In the genomic region with DNA sequence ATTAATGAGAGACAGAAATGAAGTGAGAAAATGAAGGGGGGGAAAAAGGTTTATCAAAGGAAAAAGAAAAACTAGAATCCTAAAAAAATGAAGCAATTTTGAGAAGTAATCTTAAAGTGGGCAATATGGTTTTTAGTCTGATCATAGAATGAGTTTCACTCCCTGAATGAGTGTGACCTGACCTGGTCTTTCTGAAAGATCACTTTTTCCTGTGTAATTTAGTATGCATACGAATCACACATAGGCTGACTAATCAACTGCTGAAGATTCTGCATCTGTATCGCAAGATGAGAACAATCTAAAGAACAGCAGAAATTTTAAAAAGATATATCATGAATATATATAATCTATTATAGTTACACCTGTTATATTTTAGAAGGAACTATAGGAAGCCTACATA, we compare ENCODE assay signal across 13 cellular contexts. TPM values are rescaled to one million over a fixed set of nuclear protein-coding genes. Genes with fewer than 3 reads are reported as not detected.
DNase-seq lines count a peak whose midpoint lies in the region; ATAC-seq and TF ChIP-seq lines count a peak whose summit lies in the region.
"Had no signal": no experiment of that assay in that cellular context is flagged by ENCODE, and none has a peak within 500 bp of the region (broad histone marks: within the 10 kb centered on the region; RNA-seq: fewer than 3 reads in every experiment).

No MANE protein-coding gene starts in this region.

- H3K9me2 ChIP-seq in GM23248 (ENCODE audit: insufficient read depth) = no peaks in the 10 kb centered on the region

- H3K27me3 ChIP-seq in GM23248 (replicated peaks; ENCODE audit: insufficient read depth) (no peaks in the 10 kb centered on the region), left ventricle myocardium inferior (ENCODE audit: low read depth) (no peaks in the 10 kb centered on the region)
- H3K27me3 ChIP-seq: adrenal gland had no signal

- H3K9me3 Mint-ChIP-seq in natural killer cell = no peaks in the 10 kb centered on the region

- H3K4me1 ChIP-seq in GM23248 (ENCODE audit: insufficient read depth) (peaks cover 3% of the 10 kb centered on the region), left ventricle myocardium inferior (peaks cover 32% of the 10 kb centered on the region)
- H3K4me1 ChIP-seq: adrenal gland had no signal

- no peaks in the 10 kb centered on the region for H3F3A ChIP-seq in GM23248 (ENCODE audit: insufficient read depth)

- H4K20me1 ChIP-seq in GM23248 (ENCODE audit: insufficient read depth) = no peaks in the 10 kb centered on the region

- TF ChIP-seq CTCF in natural killer cell (IDR thresholded peaks at IDR 0.05) (no peak), left ventricle myocardium inferior (IDR thresholded peaks at IDR 0.05; ENCODE audit: borderline replicate concordance) (no peak)

- no peaks in the 10 kb centered on the region for H3K36me3 Mint-ChIP-seq in natural killer cell

- peaks cover 68% of the 10 kb centered on the region for H3K79me2 ChIP-seq in GM23248 (ENCODE audit: insufficient read depth)

- H3K4me3 ChIP-seq in GM23248 (no peak overlapping the region), left ventricle myocardium inferior (no peak overlapping the region)
- H3K4me3 ChIP-seq: adrenal gland, thoracic aorta had no signal

- in situ Hi-C loops in GM23248 (cut with MboI) = no loop called here

- H3K27me3 Mint-ChIP-seq in natural killer cell (ENCODE audit: low read depth in 2 of 2) = no peaks in the 10 kb centered on the region

- H3K27ac ChIP-seq in GM23248 = no peak overlapping the region; the same call in 1 of the 2 replicates
- no peak overlapping the region for H3K27ac ChIP-seq in left ventricle myocardium inferior (replicated peaks)
- H3K27ac ChIP-seq: adrenal gland, thoracic aorta, VCaP had no signal

- H3K36me3 ChIP-seq in GM23248 (ENCODE audit: low read depth) (no peaks in the 10 kb centered on the region), left ventricle myocardium inferior (no peaks in the 10 kb centered on the region)
- H3K36me3 ChIP-seq: adrenal gland, thoracic aorta had no signal

- H3K9me3 ChIP-seq in GM23248 (ENCODE audit: low read depth) (no peaks in the 10 kb centered on the region), left ventricle myocardium inferior (replicated peaks) (peaks cover 5% of the 10 kb centered on the region)
- H3K9me3 ChIP-seq: adrenal gland, thoracic aorta had no signal

- WGBS in GM23248 (ENCODE audit: low coverage in 1 of 2, low lambda C conversion rate in 2 of 2, missing lambda C conversion rate in 2 of 2), 2 experiments = 74 to 75% methylated on average over 2 of the region's 2 CpGs

- no peak overlapping the region for H3K4me3 Mint-ChIP-seq in natural killer cell

- H3K4me1 Mint-ChIP-seq in natural killer cell = peaks cover 76 to 81% of the 10 kb centered on the region in 2 donors

- peak; percentile 68 for ATAC-seq in GM19043 (IDR thresholded peaks at IDR 0.05; ENCODE audit: low read depth, unreplicated experiment)
- peak; percentile 44 for ATAC-seq in HG03457 (IDR thresholded peaks at IDR 0.05; ENCODE audit: unreplicated experiment)
- peak in 1 of 3 donors; percentile 33 for ATAC-seq in natural killer cell

- H3K4me2 ChIP-seq in GM23248 (ENCODE audit: unreplicated experiment) = no peak overlapping the region

- peak overlapping the region; percentile 84 to 90 for H3K27ac Mint-ChIP-seq in natural killer cell

- H2AFZ ChIP-seq in GM23248 = no peak overlapping the region

- intact Hi-C loops in natural killer cell (cut with micrococcal nuclease) (no loop called here), left ventricle myocardium inferior (cut with micrococcal nuclease) (no loop called here)

- DNase-seq in GM23248 (peak; percentile 42), natural killer cell (no peak), A172 (ENCODE audit: low spot score) (no peak), NCI-H2081 (lab: John Stamatoyannopoulos, UW) (no peak), left ventricle myocardium inferior (no peak)
- DNase-seq: adrenal gland, Calu3, KBM-7, NCI-H2081 treated with DMSO at 0.1 percent for 48 hours had no signal

- no peak overlapping the region for H3K9ac ChIP-seq in GM23248

RNA-seq across cellular contexts. Expression of a gene that starts 11.3 kb away (rescaled TPM):
- total RNA-seq in GM23248 (2014; rRNA removed; shearing (Covaris generic)) = 23.3 and 26.6 TPM in 2 replicates
- 20.6 and 21.9 TPM in 2 replicates for polyA plus RNA-seq in GM23248 (2016; fragmentation: Nextera tagmentation; extraction: Ambion mirVana)
- total RNA-seq in natural killer cell = 100 to 1,000 TPM; 260 to 285 (median 262) TPM
- total RNA-seq in A172 (2014; rRNA removed; shearing (Covaris generic)) = 15.6 and 19.0 TPM in 2 replicates
- 55.2 TPM for total RNA-seq in left ventricle myocardium inferior

RNA-seq across cellular contexts. Expression of a gene that starts 57.9 kb away (rescaled TPM):
- 86.8 and 111 TPM in 2 replicates for total RNA-seq in GM23248 (2014; rRNA removed; shearing (Covaris generic))
- polyA plus RNA-seq in GM23248 (2016; fragmentation: Nextera tagmentation; extraction: Ambion mirVana) = 99.2 and 105 TPM in 2 replicates
- total RNA-seq in natural killer cell (10 to 100 TPM in 1 of 3 donors, 1 to 10 TPM in 2; 9.8 to 10.5 (median 10.0) TPM), left ventricle myocardium inferior (5.3 TPM)
- 32.6 and 37.3 TPM in 2 replicates for total RNA-seq in A172 (2014; rRNA removed; shearing (Covaris generic))
